ENCODE assay signal across 21 cellular contexts in the genomic region with DNA sequence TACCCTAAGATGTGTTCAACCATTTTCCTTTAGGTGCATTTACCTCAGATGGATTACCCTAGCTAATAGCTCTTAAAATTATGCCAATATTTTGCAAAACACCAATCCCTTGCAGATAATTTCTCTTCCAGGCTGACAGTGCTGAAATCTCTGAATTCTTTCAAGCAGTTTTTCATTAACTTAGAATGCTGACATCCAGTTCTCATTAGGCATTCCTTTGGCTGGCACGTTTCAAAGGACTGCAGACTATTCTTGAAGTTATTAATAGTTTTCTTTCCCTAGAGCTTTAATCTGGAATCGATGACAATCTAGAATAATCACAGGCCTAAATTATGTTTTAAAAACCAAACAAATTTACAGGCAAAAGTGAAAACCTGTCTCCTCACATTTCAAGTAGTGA.
"Had no signal": no experiment of that assay in that cellular context is flagged by ENCODE, and none has a peak within 500 bp of the region (broad histone marks: within the 10 kb centered on the region; RNA-seq: fewer than 3 reads in every experiment).

No MANE protein-coding gene starts in this region.

- H3K9me3 ChIP-seq: MG63 had no signal

- H3K27me3 ChIP-seq: MG63 had no signal

- ATAC-seq: HepG2, SK-N-SH treated with all-trans-retinoic acid at 6 μM for 48 hours had no signal

- DNase-seq: IMR-90, Karpas-422, KG1, NCI-H1092, NCI-H1105 treated with DMSO at 0.1 percent for 48 hours, NCI-H1417 treated with DMSO at 0.1 percent for 48 hours, NCI-H146, NCI-H1694 treated with DMSO at 0.1 percent for 48 hours, NCI-H1930, NCI-H2081, NCI-H2107, NCI-H2227 treated with DMSO at 0.1 percent for 48 hours, NCI-H524, NCI-H69, NCI-H774, SHP77, T-helper 1 cell had no signal

- H3K4me3 ChIP-seq: MG63 had no signal

- H3K27ac ChIP-seq: RWPE1 had no signal
